8 cellular contexts compared by ENCODE assay signal in genomic region chr1:183580281-183580682, GRCh38. TPM values are rescaled to one million over a fixed set of nuclear protein-coding genes. Genes with fewer than 3 reads are reported as not detected.
DNase-seq lines count a peak whose midpoint lies in the region; ATAC-seq and TF ChIP-seq lines count a peak whose summit lies in the region.

No MANE protein-coding gene starts in this region.

- H3K9me2 ChIP-seq in PC-9 (ENCODE audit: insufficient read depth): no peaks in the 10 kb centered on the region

- no peak overlapping the region for H3K27ac ChIP-seq in PC-9

- peaks cover 5% of the 10 kb centered on the region for H3K36me3 Mint-ChIP-seq in activated CD4-positive, alpha-beta T cell treated with anti-CD3 and anti-CD28 coated beads, Interleukin-2, amount 10 ng/mL, durations not matched to agents 7 days and 5 days (ENCODE audit: low read depth)

- DNase-seq in activated CD4-positive, alpha-beta T cell treated with anti-CD3 and anti-CD28 coated beads, Interleukin-2, amount 10 ng/mL, durations not matched to agents 7 days and 5 days: peak; percentile 33
- DNase-seq in activated CD4-positive, alpha-beta T cell treated with anti-CD3 and anti-CD28 coated beads, Interleukin-2, amount 50 U/mL, for 4 hours: no peak
- DNase-seq in HT-29 (ENCODE audit: low spot score) (peak; percentile 46), PC-9 (peak in 1 of 2 experiments; percentile 43), epithelial cell of proximal tubule (ENCODE audit: low read depth) (no peak), pons (ENCODE audit: low spot score) (peak; percentile 62), ACHN (no peak)

- H3K4me3 ChIP-seq in PC-9: no peak overlapping the region
- H3K4me3 ChIP-seq in epithelial cell of proximal tubule (ENCODE audit: low read depth, low read length): no peak overlapping the region

- peak overlapping the region; percentile 19 for H3K4me3 Mint-ChIP-seq in activated CD4-positive, alpha-beta T cell treated with anti-CD3 and anti-CD28 coated beads, Interleukin-2, amount 10 ng/mL, durations not matched to agents 7 days and 5 days

- no peaks in the 10 kb centered on the region for H4K20me1 ChIP-seq in PC-9 (ENCODE audit: insufficient read depth)

- H3K79me2 ChIP-seq in PC-9 (ENCODE audit: low read depth): no peaks in the 10 kb centered on the region

- H3K27me3 Mint-ChIP-seq in activated CD4-positive, alpha-beta T cell treated with anti-CD3 and anti-CD28 coated beads, Interleukin-2, amount 10 ng/mL, durations not matched to agents 7 days and 5 days: no peaks in the 10 kb centered on the region

- H3K9me3 ChIP-seq in PC-9 (ENCODE audit: insufficient read depth, low read depth): no peaks in the 10 kb centered on the region

- intact Hi-C loops in PC-9 (cut with micrococcal nuclease; ENCODE audit: unreplicated experiment): no loop called here

- in situ Hi-C loops in ACHN (cut with HindIII; ENCODE audit: low pct_ligation_motif_present, low pct_unique_long_range_greater_than_20kb, low sequenced_read_pairs): no loop called here

- H3K4me1 ChIP-seq in PC-9 (replicated peaks; ENCODE audit: insufficient read depth): no peaks in the 10 kb centered on the region

- POLR2A ChIA-PET in activated CD4-positive, alpha-beta T cell treated with anti-CD3 and anti-CD28 coated beads, Interleukin-2, amount 10 ng/mL, durations not matched to agents 7 days and 5 days (lab: Charles Lee): interaction anchor here (0.5 to 0.9 kb wide), 2 partner anchors 12 to 108 kb away, joined by 3 read pairs; partner anchors contain the start of gene SMG7
- POLR2A ChIA-PET in PC-9 (lab: Charles Lee; ENCODE audit: unreplicated experiment): no interaction called here

- peaks cover 56% of the 10 kb centered on the region for H3K4me1 Mint-ChIP-seq in activated CD4-positive, alpha-beta T cell treated with anti-CD3 and anti-CD28 coated beads, Interleukin-2, amount 10 ng/mL, durations not matched to agents 7 days and 5 days

- CTCF ChIA-PET in activated CD4-positive, alpha-beta T cell treated with anti-CD3 and anti-CD28 coated beads, Interleukin-2, amount 10 ng/mL, durations not matched to agents 7 days and 5 days (lab: Charles Lee): interaction anchor here (0.6 to 4.5 kb wide), 8 partner anchors 9 to 471 kb away, joined by 3 to 19 read pairs (median 4); partner anchors contain the start of gene NCF2
- CTCF ChIA-PET in PC-9 (lab: Charles Lee): interaction anchor here (0.6 kb wide), 1 partner anchor 33 kb away, joined by 3 read pairs; no protein-coding TSS in a partner anchor

- no peaks in the 10 kb centered on the region for H3K27me3 ChIP-seq in PC-9 (ENCODE audit: insufficient read depth, low read depth)

- no TSS peak for BruUV-seq in PC-9 (replicated peaks; lab: Mats Ljungman, UMichigan)

- H3F3A ChIP-seq in PC-9 (ENCODE audit: insufficient read depth, low read depth): no peaks in the 10 kb centered on the region; the same call in 1 of the 2 replicates

- no peak overlapping the region for H3K4me2 ChIP-seq in PC-9

- no peak for ATAC-seq in activated CD4-positive, CD25-positive, alpha-beta regulatory T cell treated with anti-CD3 and anti-CD28 coated beads, Interleukin-2, amount 50 U/mL, for 24 hours

- H3K9me3 Mint-ChIP-seq in activated CD4-positive, alpha-beta T cell treated with anti-CD3 and anti-CD28 coated beads, Interleukin-2, amount 10 ng/mL, durations not matched to agents 7 days and 5 days: no peaks in the 10 kb centered on the region

- H3K36me3 ChIP-seq in PC-9 (ENCODE audit: low read depth): no peaks in the 10 kb centered on the region

- TF ChIP-seq CTCF in PC-9 (conservative IDR thresholded peaks at IDR 0.05) (peak; percentile 43; the same call in 1 of the 2 replicates), epithelial cell of proximal tubule (conservative IDR thresholded peaks at IDR 0.05; ENCODE audit: low read depth, low read length) (peak; percentile 50)

- peak overlapping the region; percentile 84 for H3K27ac Mint-ChIP-seq in activated CD4-positive, alpha-beta T cell treated with anti-CD3 and anti-CD28 coated beads, Interleukin-2, amount 10 ng/mL, durations not matched to agents 7 days and 5 days

- H2AFZ ChIP-seq in PC-9: no peak overlapping the region

RNA-seq across cellular contexts. Expression of gene NCF2, which starts 10.0 kb away (rescaled TPM):
- total RNA-seq in activated CD4-positive, alpha-beta T cell treated with anti-CD3 and anti-CD28 coated beads, Interleukin-2, amount 10 ng/mL, durations not matched to agents 7 days and 5 days: 10 to 100 TPM; 15.3 to 15.8 TPM
- 0.34 and 1.6 TPM in 2 replicates for total RNA-seq in HT-29 (2014; rRNA removed; shearing (Covaris generic))
- total RNA-seq in PC-9 (2021) (54.3 and 65.5 TPM in 2 replicates), epithelial cell of proximal tubule (25.6 and 32.0 TPM in 2 replicates)

RNA-seq across cellular contexts. Expression of gene ARPC5, which starts 55.3 kb away (rescaled TPM):
- total RNA-seq in activated CD4-positive, alpha-beta T cell treated with anti-CD3 and anti-CD28 coated beads, Interleukin-2, amount 10 ng/mL, durations not matched to agents 7 days and 5 days: 100 to 1,000 TPM; 257 to 273 TPM
- total RNA-seq in HT-29 (2014; rRNA removed; shearing (Covaris generic)): 110 and 113 TPM in 2 replicates
- 143 and 150 TPM in 2 replicates for total RNA-seq in PC-9 (2021)
- 94.4 and 127 TPM in 2 replicates for total RNA-seq in epithelial cell of proximal tubule

Comparison
In these comparisons a context has a peak if more than half of its experiments do, and no peak if none do; other contexts are left out.
1. DNase-seq: peak in activated CD4-positive, alpha-beta T cell treated with anti-CD3 and anti-CD28 coated beads, Interleukin-2, amount 10 ng/mL, durations not matched to agents 7 days and 5 days (single experiment), HT-29 (single experiment) and pons (single experiment); none in activated CD4-positive, alpha-beta T cell treated with anti-CD3 and anti-CD28 coated beads, Interleukin-2, amount 50 U/mL, for 4 hours (0 of 2), epithelial cell of proximal tubule (single experiment) and ACHN (single experiment).